8 cellular contexts compared by ENCODE assay signal in genomic region chr2:190181066-190181681, GRCh38.
DNase-seq lines count a peak whose midpoint lies in the region; ATAC-seq and TF ChIP-seq lines count a peak whose summit lies in the region.

No MANE protein-coding gene starts in this region.

- H3K27ac Mint-ChIP-seq in T-helper 1 cell treated with Interleukin-12 subunit alpha and Interleukin-12 subunit beta and Interleukin-4 antibody, amounts not matched to agents 30 μg/mL and 1 μg/mL, for 36 hours: no peak overlapping the region

- H3K27ac ChIP-seq in SJCRH30: peak overlapping the region; percentile 79
- H3K27ac ChIP-seq in prostate gland: peak overlapping the region; percentile 76 to 80

- H3K9me3 ChIP-seq in SJCRH30 (replicated peaks) (no peaks in the 10 kb centered on the region), prostate gland (no peaks in the 10 kb centered on the region)

- H3K27me3 ChIP-seq in SJCRH30 (no peaks in the 10 kb centered on the region), prostate gland (replicated peaks; ENCODE audit: insufficient read depth) (no peaks in the 10 kb centered on the region)

- ATAC-seq in HG02759 (IDR thresholded peaks at IDR 0.05; ENCODE audit: unreplicated experiment): peak; percentile 39

- H3K9me3 Mint-ChIP-seq in T-helper 1 cell treated with Interleukin-12 subunit alpha and Interleukin-12 subunit beta and Interleukin-4 antibody, amounts not matched to agents 30 μg/mL and 1 μg/mL, for 36 hours: no peaks in the 10 kb centered on the region

- H3K4me3 ChIP-seq in SJCRH30 (peak overlapping the region; percentile 76), fibroblast of mammary gland (ENCODE audit: control insufficient read depth, low read depth, low read length) (peak overlapping the region; percentile 61), prostate gland (peak overlapping the region; percentile 46 to 49)

- DNase-seq in T-helper 1 cell (no peak), SJCRH30 (no peak), fibroblast of mammary gland (ENCODE audit: low read depth) (peak; percentile 42), prostate gland (ENCODE audit: low spot score) (peak; percentile 12), NCI-H1930 (lab: John Stamatoyannopoulos, UW) (no peak), iPS-NIHi11 (ENCODE audit: low spot score) (no peak)

- H3K4me3 Mint-ChIP-seq in T-helper 1 cell treated with Interleukin-12 subunit alpha and Interleukin-12 subunit beta and Interleukin-4 antibody, amounts not matched to agents 30 μg/mL and 1 μg/mL, for 36 hours: peak overlapping the region; percentile 18

- peaks cover 10% of the 10 kb centered on the region for H3K4me1 Mint-ChIP-seq in T-helper 1 cell treated with Interleukin-12 subunit alpha and Interleukin-12 subunit beta and Interleukin-4 antibody, amounts not matched to agents 30 μg/mL and 1 μg/mL, for 36 hours (ENCODE audit: low read depth)

- H3K36me3 ChIP-seq in SJCRH30: no peaks in the 10 kb centered on the region
- H3K36me3 ChIP-seq in prostate gland: no peaks in the 10 kb centered on the region

- peaks cover 3% of the 10 kb centered on the region; the same call in 1 of the 2 replicates for H3K4me1 ChIP-seq in SJCRH30
- peaks cover 4% of the 10 kb centered on the region for H3K4me1 ChIP-seq in prostate gland (replicated peaks)

- H3K36me3 Mint-ChIP-seq in T-helper 1 cell treated with Interleukin-12 subunit alpha and Interleukin-12 subunit beta and Interleukin-4 antibody, amounts not matched to agents 30 μg/mL and 1 μg/mL, for 36 hours (ENCODE audit: low read depth): no peaks in the 10 kb centered on the region

- TF ChIP-seq CTCF in fibroblast of mammary gland (conservative IDR thresholded peaks at IDR 0.05; ENCODE audit: control insufficient read depth, insufficient read depth, low read depth, low read length) (no peak), prostate gland (IDR thresholded peaks at IDR 0.05) (no peak)

- intact Hi-C loops in prostate gland (cut with DNase I): loop anchor here (1.0 to 10.0 kb wide), 4 partner anchors 59 to 376 kb away; partner anchors contain the start of gene HIBCH

- peaks cover 38% of the 10 kb centered on the region for H3K27me3 Mint-ChIP-seq in T-helper 1 cell treated with Interleukin-12 subunit alpha and Interleukin-12 subunit beta and Interleukin-4 antibody, amounts not matched to agents 30 μg/mL and 1 μg/mL, for 36 hours (ENCODE audit: low read depth)

- WGBS in prostate gland: 9% methylated on average over 17 of the region's 17 CpGs

- TF ChIP-seq POLR2A in prostate gland (IDR thresholded peaks at IDR 0.05): no peak

Comparison
In these comparisons a context has a peak if more than half of its experiments do, and no peak if none do; other contexts are left out.
1. DNase-seq: peak in fibroblast of mammary gland (single experiment) and prostate gland (single experiment); none in T-helper 1 cell (0 of 5), SJCRH30 (0 of 2), NCI-H1930 (0 of 2) and iPS-NIHi11 (single experiment).
2. Peak in every context shown above with its lines, with median percentiles within 50 percentile points of each other: H3K4me3 ChIP-seq.